ENCODE assay signal across 21 cellular contexts in genomic region chr9:88808019-88808656, GRCh38.
DNase-seq lines count a peak whose midpoint lies in the region; ATAC-seq and TF ChIP-seq lines count a peak whose summit lies in the region.
"Had no signal": no experiment of that assay in that cellular context is flagged by ENCODE, and none has a peak within 500 bp of the region (broad histone marks: within the 10 kb centered on the region; RNA-seq: fewer than 3 reads in every experiment).

No MANE protein-coding gene starts in this region.

- H4K5ac ChIP-seq in IMR-90 (ENCODE audit: low read depth, low read length), result no peak overlapping the region

- H2AK9ac ChIP-seq in IMR-90 (replicated peaks; ENCODE audit: low read depth, low read length, poor library complexity), result no peak overlapping the region

- no peaks in the 10 kb centered on the region for H4K20me1 ChIP-seq in IMR-90 (ENCODE audit: insufficient read depth, low read length)

- H3K23ac ChIP-seq in IMR-90 (ENCODE audit: low read depth, low read length), result no peak overlapping the region

- H2BK120ac ChIP-seq in IMR-90 (ENCODE audit: low read depth, low read length), result no peak overlapping the region

- H3K56ac ChIP-seq in IMR-90 (ENCODE audit: extremely low read depth, insufficient read depth, low read length), result no peak overlapping the region

- peak; percentile 73 for DNase-seq in EH (ENCODE audit: low read depth)
- DNase-seq in IMR-90, result no peak
- DNase-seq in cardiac fibroblast (ENCODE audit: low read depth in 2 of 2), result peak; percentile 68
- peak; percentile 47 for DNase-seq in iris pigment epithelial cell (ENCODE audit: low read depth)
- DNase-seq in NOMO-1 treated with DMSO at 0.1 percent for 48 hours (lab: John Stamatoyannopoulos, UW; ENCODE audit: unreplicated experiment), result no peak
- no peak for DNase-seq in activated naive CD8-positive, alpha-beta T cell treated with anti-CD3 and anti-CD28 coated beads, Interleukin-2, amount 50 U/mL, for 24 hours
- no peak for DNase-seq in NCI-H226
- no peak for DNase-seq in T1000 (lab: John Stamatoyannopoulos, UW)
- DNase-seq: activated CD4-positive, alpha-beta T cell treated with anti-CD3 and anti-CD28 coated beads for 1 hour; effector CD4-positive, alpha-beta T cell; GF-D8; hypothalamus; MM.1S; NCI-H187 treated with DMSO at 0.1 percent for 48 hours; NCI-H524 treated with DMSO at 0.1 percent for 48 hours; stimulated activated CD4-positive, alpha-beta T cell treated with anti-CD3 and anti-CD28 coated beads, Interleukin-15, amount 100 ng/mL, for 24 hours; stimulated activated naive B cell treated with anti-CD40 and anti-IgM and Interleukin-4, amounts not matched to agents 10 μg/mL and 1 μg/mL and 100 μg/mL, for 72 hours had no signal

- CTCF ChIA-PET in IMR-90 (lab: Yijun Ruan, JAX), result no interaction called here

- TF ChIP-seq CTCF in IMR-90 (conservative IDR thresholded peaks at IDR 0.05; ENCODE audit: low read depth, low read length) (no peak), cardiac fibroblast (IDR thresholded peaks at IDR 0.05; ENCODE audit: low read depth, low read length) (no peak)

- dilution Hi-C loops in IMR-90 (cut with HindIII; ENCODE audit: low sequenced_read_pairs, unreplicated experiment), result no loop called here

- intact Hi-C loops in IMR-90 (cut with micrococcal nuclease), result no loop called here

- peaks cover 33% of the 10 kb centered on the region for H3K27me3 Mint-ChIP-seq in activated naive CD8-positive, alpha-beta T cell treated with anti-CD3 and anti-CD28 coated beads, Interleukin-2, amount 50 U/mL, for 24 hours

- no peak overlapping the region for H3K4me2 ChIP-seq in IMR-90 (ENCODE audit: low read depth, low read length)

- no peak overlapping the region for H2BK5ac ChIP-seq in IMR-90 (ENCODE audit: low read depth, low read length, poor library complexity, severe bottlenecking)

- H2AK5ac ChIP-seq in IMR-90 (ENCODE audit: low read depth, low read length), result no peak overlapping the region; the same call in 1 of the 2 replicates

- H3K9me3 ChIP-seq in IMR-90 (ENCODE audit: control insufficient read depth, insufficient read depth, low read length), result no peaks in the 10 kb centered on the region
- H3K9me3 ChIP-seq: SJSA1, thyroid gland had no signal

- H3K4ac ChIP-seq in IMR-90 (ENCODE audit: low read depth, low read length), result 0 out of 2 replicates have a peak overlapping the region, but pooled peaks have one; percentile 9

- no peaks in the 10 kb centered on the region for H3K36me3 ChIP-seq in IMR-90 (ENCODE audit: control insufficient read depth, insufficient read depth, low read length)
- H3K36me3 ChIP-seq: SJSA1, thyroid gland had no signal

- in situ Hi-C loops in IMR-90 (cut with MboI; ENCODE audit: low sequenced_read_pairs), result no loop called here

- BruUV-seq in IMR-90 (replicated peaks; lab: Mats Ljungman, UMichigan), result no TSS peak

- H3K27me3 ChIP-seq in IMR-90 (ENCODE audit: control insufficient read depth, insufficient read depth, low read length), result no peaks in the 10 kb centered on the region
- H3K27me3 ChIP-seq: SJSA1, thyroid gland had no signal

- H3K27ac Mint-ChIP-seq in activated naive CD8-positive, alpha-beta T cell treated with anti-CD3 and anti-CD28 coated beads, Interleukin-2, amount 50 U/mL, for 24 hours, result no peak overlapping the region
- H3K27ac Mint-ChIP-seq: activated T-helper 2 cell treated with anti-CD3 and anti-CD28 coated beads, Interferon-gamma antibody, Interleukin-2, Interleukin-4, amounts not matched to agents 10 μg/mL and 5 μg/mL and 100 μg/mL, durations not matched to agents 14 hours and 24 hours and 36 hours; stimulated activated naive B cell treated with anti-CD40 and anti-IgM and Interleukin-4, amounts not matched to agents 10 μg/mL and 1 μg/mL and 100 μg/mL, for 72 hours; T-helper 2 cell treated with Interferon-gamma antibody and Interleukin-4, amounts not matched to agents 5 μg/mL and 100 μg/mL, for 36 hours had no signal

- no peaks in the 10 kb centered on the region for H3K79me1 ChIP-seq in IMR-90 (ENCODE audit: low read depth in 1 of 2, low read length in 2 of 2)

- H4K91ac ChIP-seq in IMR-90 (ENCODE audit: insufficient read depth, low read depth, low read length), result no peak overlapping the region

- peaks cover 9% of the 10 kb centered on the region; the same call in 1 of the 2 replicates for H3K4me1 ChIP-seq in IMR-90 (ENCODE audit: control insufficient read depth, insufficient read depth, low read length)
- H3K4me1 ChIP-seq: thyroid gland had no signal

- H3K36me3 Mint-ChIP-seq in activated naive CD8-positive, alpha-beta T cell treated with anti-CD3 and anti-CD28 coated beads, Interleukin-2, amount 50 U/mL, for 24 hours (ENCODE audit: low read depth), result no peaks in the 10 kb centered on the region
- H3K36me3 Mint-ChIP-seq: stimulated activated naive B cell treated with anti-CD40 and anti-IgM and Interleukin-4, amounts not matched to agents 10 μg/mL and 1 μg/mL and 100 μg/mL, for 72 hours had no signal

- peaks cover 5% of the 10 kb centered on the region for H3K4me1 Mint-ChIP-seq in activated naive CD8-positive, alpha-beta T cell treated with anti-CD3 and anti-CD28 coated beads, Interleukin-2, amount 50 U/mL, for 24 hours

- TF ChIP-seq POLR2A in IMR-90 (IDR thresholded peaks at IDR 0.05; ENCODE audit: low read depth, low read length), result no peak

- no peak for ATAC-seq in IMR-90 (ENCODE audit: low read depth)
- no peak for ATAC-seq in activated naive CD8-positive, alpha-beta T cell treated with anti-CD3 and anti-CD28 coated beads, Interleukin-2, amount 50 U/mL, for 24 hours
- ATAC-seq: stimulated activated naive B cell treated with anti-CD40 and anti-IgM and Interleukin-4, amounts not matched to agents 10 μg/mL and 1 μg/mL and 100 μg/mL, for 72 hours had no signal

- H3K18ac ChIP-seq in IMR-90 (ENCODE audit: low read depth, low read length), result no peak overlapping the region

- no peak overlapping the region for H3K4me3 ChIP-seq in IMR-90 (ENCODE audit: insufficient read depth, low read depth, low read length)
- no peak overlapping the region for H3K4me3 ChIP-seq in cardiac fibroblast (replicated peaks in 1 of 2; ENCODE audit: low read depth in 2 of 2, low read length in 2 of 2)
- H3K4me3 ChIP-seq: SJSA1, thyroid gland had no signal

- no CpG with 5 or more reads among the region's 4 CpGs for WGBS in IMR-90 (ENCODE audit: extremely low coverage in 2 of 2, insufficient read length in 1 of 2), 2 experiments

- POLR2A ChIA-PET in IMR-90 (lab: Charles Lee; ENCODE audit: unreplicated experiment), result no interaction called here

- TF ChIP-seq RAD21 in IMR-90 (IDR thresholded peaks at IDR 0.05; ENCODE audit: low read length), result no peak

- no peaks in the 10 kb centered on the region for H3K9me3 Mint-ChIP-seq in activated naive CD8-positive, alpha-beta T cell treated with anti-CD3 and anti-CD28 coated beads, Interleukin-2, amount 50 U/mL, for 24 hours
- H3K9me3 Mint-ChIP-seq: activated T-helper 2 cell treated with anti-CD3 and anti-CD28 coated beads, Interferon-gamma antibody, Interleukin-2, Interleukin-4, amounts not matched to agents 10 μg/mL and 5 μg/mL and 100 μg/mL, durations not matched to agents 14 hours and 24 hours and 36 hours; T-helper 2 cell treated with Interferon-gamma antibody and Interleukin-4, amounts not matched to agents 5 μg/mL and 100 μg/mL, for 36 hours had no signal

- H3K9me1 ChIP-seq in IMR-90 (ENCODE audit: insufficient read depth, low read length), result no peaks in the 10 kb centered on the region

- H2BK15ac ChIP-seq in IMR-90 (ENCODE audit: low read depth, low read length), result no peak overlapping the region; the same call in 2 of the 3 replicates

- H3K9ac ChIP-seq in IMR-90 (ENCODE audit: low read depth, low read length), result no peak overlapping the region

- H3K27ac ChIP-seq in IMR-90 (ENCODE audit: insufficient read depth, low read length), result no peak overlapping the region
- H3K27ac ChIP-seq: SJSA1, thyroid gland had no signal

- no peak overlapping the region for H2BK20ac ChIP-seq in IMR-90 (ENCODE audit: low read depth, low read length)

- H3K4me3 Mint-ChIP-seq in activated naive CD8-positive, alpha-beta T cell treated with anti-CD3 and anti-CD28 coated beads, Interleukin-2, amount 50 U/mL, for 24 hours, result no peak overlapping the region
- H3K4me3 Mint-ChIP-seq: stimulated activated naive B cell treated with anti-CD40 and anti-IgM and Interleukin-4, amounts not matched to agents 10 μg/mL and 1 μg/mL and 100 μg/mL, for 72 hours; T-helper 2 cell treated with Interferon-gamma antibody and Interleukin-4, amounts not matched to agents 5 μg/mL and 100 μg/mL, for 36 hours had no signal

- H4K8ac ChIP-seq in IMR-90 (ENCODE audit: low read depth in 2 of 2, low read length in 2 of 2), result no peak overlapping the region

- H2AFZ ChIP-seq in IMR-90 (replicated peaks; ENCODE audit: low read length, poor library complexity), result no peak overlapping the region

- H3K14ac ChIP-seq in IMR-90 (replicated peaks; ENCODE audit: low read depth, low read length), result no peak overlapping the region

TF ChIP-seq in IMR-90, 13 proteins besides CTCF, POLR2A, EP300 and RAD21 (continues in another document):
- TF ChIP-seq RCOR1 (IDR thresholded peaks at IDR 0.05; ENCODE audit: insufficient replicate concordance, low read length) (no peak), ELK1 (IDR thresholded peaks at IDR 0.05; ENCODE audit: borderline replicate concordance, low read depth, low read length) (no peak), MAFK (IDR thresholded peaks at IDR 0.05; ENCODE audit: low read depth, low read length) (no peak), CHD1 (IDR thresholded peaks at IDR 0.05; ENCODE audit: low read depth, low read length) (no peak), NFE2L2 (IDR thresholded peaks at IDR 0.05; ENCODE audit: low read depth, low read length) (no peak), USF2 (IDR thresholded peaks at IDR 0.05; ENCODE audit: low read depth, low read length) (no peak), BHLHE40 (IDR thresholded peaks at IDR 0.05; ENCODE audit: low read depth, low read length) (no peak), SMC3 (IDR thresholded peaks at IDR 0.05; ENCODE audit: low read depth, low read length) (no peak), MXI1 (IDR thresholded peaks at IDR 0.05; ENCODE audit: borderline replicate concordance, low read depth, low read length) (no peak)

Comparison
In these comparisons a context has a peak if more than half of its experiments do, and no peak if none do; other contexts are left out.
1. DNase-seq: peak in EH (single experiment), cardiac fibroblast (2 of 2) and iris pigment epithelial cell (single experiment); none in IMR-90 (single experiment), NOMO-1 treated with DMSO at 0.1 percent for 48 hours (single experiment), activated naive CD8-positive, alpha-beta T cell treated with anti-CD3 and anti-CD28 coated beads, Interleukin-2, amount 50 U/mL, for 24 hours (single experiment), NCI-H226 (single experiment) and T1000 (single experiment).